Comparison of ENCODE assay signal across 8 cellular contexts in the genomic region with DNA sequence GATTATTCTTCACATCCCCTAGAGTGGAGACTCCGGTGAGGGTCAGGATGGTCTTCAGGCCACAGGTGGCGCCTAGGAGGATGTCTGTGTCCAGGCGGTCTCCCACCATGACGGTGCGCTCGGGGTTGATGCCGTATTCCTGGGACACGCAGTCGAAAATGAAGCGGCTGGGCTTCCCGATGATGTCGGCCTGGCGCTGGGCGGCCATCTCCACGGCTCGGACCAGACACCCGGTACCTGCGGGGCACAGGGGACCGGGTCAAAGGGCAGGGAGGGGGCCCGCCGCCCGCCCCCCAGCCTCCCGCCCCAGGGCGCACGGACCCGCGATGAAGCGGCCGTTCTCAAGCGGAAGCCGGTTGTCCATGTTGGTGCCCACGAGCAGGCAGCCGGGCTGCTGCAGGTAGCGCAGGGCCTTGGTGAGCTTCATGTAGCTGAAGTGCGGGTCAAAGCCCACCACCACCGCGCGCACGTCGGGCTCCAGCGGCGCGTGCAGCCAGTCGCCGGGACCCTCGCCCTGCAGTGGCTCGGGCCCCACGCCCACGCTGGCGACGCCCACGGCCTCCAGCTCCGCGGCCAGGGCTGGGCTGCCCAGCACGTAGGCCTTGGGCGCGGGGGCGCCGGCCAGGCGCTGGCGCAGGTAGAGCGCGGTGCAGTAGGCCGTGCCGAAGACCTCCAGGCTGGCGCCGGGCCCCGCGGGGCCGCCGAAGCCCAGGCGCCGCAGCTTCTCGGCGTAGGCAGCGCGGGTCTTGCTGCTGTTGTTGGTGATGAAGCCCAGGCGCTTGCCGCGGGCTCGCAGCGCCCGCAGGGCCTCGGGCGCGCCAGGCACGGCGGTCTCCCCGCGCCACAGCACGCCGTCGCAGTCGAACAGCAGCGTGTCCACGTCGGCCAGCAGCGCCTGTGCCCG. TPM values are rescaled to one million over a fixed set of nuclear protein-coding genes. Genes with fewer than 3 reads are reported as not detected.
DNase-seq lines count a peak whose midpoint lies in the region; ATAC-seq and TF ChIP-seq lines count a peak whose summit lies in the region.

No MANE protein-coding gene starts in this region.

- ATAC-seq in GM23338, result no peak

- H3K27ac Mint-ChIP-seq in GM23338, result peak overlapping the region; percentile 70; the same call in 1 of the 2 replicates

- H3K27me3 ChIP-seq in GM23338 (ENCODE audit: insufficient read depth) (no peaks in the 10 kb centered on the region), Peyer's patch (no peaks in the 10 kb centered on the region), trophoblast cell (ENCODE audit: insufficient read depth, low read length) (no peaks in the 10 kb centered on the region)

- peaks cover 23% of the 10 kb centered on the region for H3K36me3 Mint-ChIP-seq in GM23338 (ENCODE audit: low read depth)

- peak overlapping the region; percentile 54 for H3K4me3 ChIP-seq in GM23338
- peak overlapping the region; percentile 75 to 93 (median 82) for H3K4me3 ChIP-seq in Peyer's patch
- H3K4me3 ChIP-seq in trophoblast cell (ENCODE audit: low read depth, low read length), result peak overlapping the region; percentile 99

- H3K9me3 Mint-ChIP-seq in GM23338, result no peaks in the 10 kb centered on the region; the same call in 2 of the 3 replicates

- H3K4me2 ChIP-seq in GM23338 (peak overlapping the region; percentile 84), trophoblast cell (ENCODE audit: low read length) (peak overlapping the region; percentile 93)

- peaks cover 10% of the 10 kb centered on the region; the same call in 1 of the 2 replicates for H3K4me1 ChIP-seq in GM23338 (ENCODE audit: insufficient read depth)
- H3K4me1 ChIP-seq in Peyer's patch, result peaks cover 0 to 20% (median 3%) of the 10 kb centered on the region in 4 donors
- H3K4me1 ChIP-seq in trophoblast cell (ENCODE audit: control insufficient read depth in 1 of 2, insufficient read depth in 2 of 2, low read length in 2 of 2), result peaks cover 26 to 30% of the 10 kb centered on the region in 2 experiments

- in situ Hi-C loops in Caki2 (cut with HindIII; ENCODE audit: low pct_unique_long_range_greater_than_20kb, low sequenced_read_pairs), result no loop called here

- peaks cover 17% of the 10 kb centered on the region for H3K4me1 Mint-ChIP-seq in GM23338

- peaks cover 18% of the 10 kb centered on the region for H4K20me1 ChIP-seq in GM23338 (replicated peaks; ENCODE audit: insufficient read depth)

- peak overlapping the region; percentile 82 for H3K4me3 Mint-ChIP-seq in GM23338

- H2AFZ ChIP-seq in GM23338 (no peak overlapping the region), trophoblast cell (ENCODE audit: insufficient read depth, low read length, poor library complexity) (peak overlapping the region; percentile 33)

- TF ChIP-seq CTCF in GM23338 (conservative IDR thresholded peaks at IDR 0.05; ENCODE audit: low read depth in 2 of 2), result no peak
- TF ChIP-seq CTCF in Peyer's patch (IDR thresholded peaks at IDR 0.05), result no peak

- H3K23ac ChIP-seq in trophoblast cell (ENCODE audit: low read length), result no peak overlapping the region

- peak overlapping the region; percentile 88 for H3K4ac ChIP-seq in trophoblast cell (ENCODE audit: low read depth, low read length)

- peak overlapping the region; percentile 86 for H2BK120ac ChIP-seq in trophoblast cell (ENCODE audit: insufficient read depth, low read length, poor library complexity)

- H4K8ac ChIP-seq in trophoblast cell (ENCODE audit: low read depth, low read length), result peak overlapping the region; percentile 73

- H3K9ac ChIP-seq in trophoblast cell (ENCODE audit: low read length), result peak overlapping the region; percentile 96

- H3K27me3 Mint-ChIP-seq in GM23338 (ENCODE audit: insufficient read depth, low read depth, poor library complexity), result peaks cover 17% of the 10 kb centered on the region

- H3K9me3 ChIP-seq in Peyer's patch (no peaks in the 10 kb centered on the region), trophoblast cell (ENCODE audit: insufficient read depth, low read depth, low read length) (peaks cover 3% of the 10 kb centered on the region)

- peak overlapping the region; percentile 77 for H2AK5ac ChIP-seq in trophoblast cell (ENCODE audit: low read length)

- H3F3A ChIP-seq in GM23338 (replicated peaks; ENCODE audit: low read depth), result peaks cover 37% of the 10 kb centered on the region; the same call in 1 of the 2 replicates

- peak overlapping the region; percentile 93 for H3K14ac ChIP-seq in trophoblast cell (ENCODE audit: low read length)

- H2BK5ac ChIP-seq in trophoblast cell (ENCODE audit: low read depth, low read length, poor library complexity), result peak overlapping the region; percentile 70

- H3K27ac ChIP-seq in GM23338 (ENCODE audit: low read depth) (no peak overlapping the region), Peyer's patch (peak overlapping the region; percentile 83 to 87 (median 86)), epithelial cell of prostate (peak overlapping the region; percentile 82), trophoblast cell (ENCODE audit: low read depth, low read length) (peak overlapping the region; percentile 74)

- peak; percentile 51 for DNase-seq in Caki2 (ENCODE audit: low read depth)
- peak; percentile 40 for DNase-seq in GM23338 (ENCODE audit: low spot score)
- DNase-seq in Peyer's patch, result no peak
- no peak for DNase-seq in epithelial cell of prostate (ENCODE audit: low read depth, low spot score)
- DNase-seq in trophoblast cell, result no peak
- DNase-seq in hypothalamus (lab: John Stamatoyannopoulos, UW), result no peak
- no peak for DNase-seq in mucosa of gallbladder (ENCODE audit: low spot score)
- no peak for DNase-seq in dedifferentiated amniotic fluid mesenchymal stem cell (ENCODE audit: extremely low spot score)

- H3K9me2 ChIP-seq in GM23338 (ENCODE audit: insufficient read depth), result no peaks in the 10 kb centered on the region

- H4K91ac ChIP-seq in trophoblast cell (ENCODE audit: low read depth, low read length), result peak overlapping the region; percentile 86

- H3K36me3 ChIP-seq in GM23338 (ENCODE audit: insufficient read depth), result 0 out of 2 replicates have a peak, but pooled peaks cover 5% of the 10 kb centered on the region
- peaks cover 0 to 10% (median 0%) of the 10 kb centered on the region in 3 donors for H3K36me3 ChIP-seq in Peyer's patch
- H3K36me3 ChIP-seq in trophoblast cell (ENCODE audit: control insufficient read depth in 1 of 2, insufficient read depth in 2 of 2, low read length in 2 of 2), result peaks cover 25 to 26% of the 10 kb centered on the region in 2 experiments

- no peak overlapping the region for H2BK12ac ChIP-seq in trophoblast cell (ENCODE audit: low read length)

- H3K18ac ChIP-seq in trophoblast cell (ENCODE audit: low read length), result peak overlapping the region; percentile 93

- no CpG with 5 or more reads among the region's 99 CpGs for WGBS in trophoblast cell (ENCODE audit: extremely low coverage, insufficient coverage, insufficient read length)

- peak in 1 of 2 donors; percentile 38 for TF ChIP-seq POLR2A in Peyer's patch (IDR thresholded peaks at IDR 0.05)

- H4K12ac ChIP-seq in trophoblast cell (ENCODE audit: low read depth, low read length), result peak overlapping the region; percentile 45

- H3K79me1 ChIP-seq in trophoblast cell (ENCODE audit: low read length), result peaks cover 9% of the 10 kb centered on the region

- H3K79me2 ChIP-seq in GM23338 (replicated peaks; ENCODE audit: insufficient read depth) (peaks cover 19% of the 10 kb centered on the region), trophoblast cell (ENCODE audit: control insufficient read depth, insufficient read depth, low read length, poor library complexity) (peaks cover 10% of the 10 kb centered on the region)

TF ChIP-seq in GM23338, 12 proteins besides CTCF, POLR2A, EP300 and RAD21 (continues in another document):
- TF ChIP-seq POLR2AphosphoS5 (IDR thresholded peaks at IDR 0.05; ENCODE audit: low read depth), result no peak

RNA-seq across cellular contexts. Expression of gene PGP, which starts 0.6 kb away (rescaled TPM):
- 59.6 and 78.5 TPM in 2 replicates for total RNA-seq in Caki2 (2014; rRNA removed; shearing (Covaris generic); ENCODE audit: low replicate concordance)
- total RNA-seq in GM23338 (2014; rRNA removed; shearing (Covaris generic)), result 59.3 and 80.3 TPM in 2 replicates
- 44.4 and 52.1 TPM in 2 replicates for polyA plus RNA-seq in GM23338 (2016; fragmentation: Nextera tagmentation; extraction: Ambion mirVana)
- total RNA-seq in Peyer's patch, result 10 to 100 TPM; 21.7 to 25.6 (median 23.1) TPM
- 36.6 and 37.5 TPM in 2 replicates for polyA plus RNA-seq in trophoblast cell (2013)
- total RNA-seq in mucosa of gallbladder, result 19.7 TPM

RNA-seq across cellular contexts. Expression of gene BRICD5, which starts 3.4 kb away (rescaled TPM):
- total RNA-seq in Caki2 (2014; rRNA removed; shearing (Covaris generic); ENCODE audit: low replicate concordance), result 0.12 and 1.1 TPM in 2 replicates
- 3.8 and 5.3 TPM in 2 replicates for total RNA-seq in GM23338 (2014; rRNA removed; shearing (Covaris generic))
- 4.8 and 6.3 TPM in 2 replicates for polyA plus RNA-seq in GM23338 (2016; fragmentation: Nextera tagmentation; extraction: Ambion mirVana)
- total RNA-seq in Peyer's patch, result 10 to 100 TPM; 13.3 to 44.6 (median 19.8) TPM
- polyA plus RNA-seq in trophoblast cell (2013), result 4.1 and 5.5 TPM in 2 replicates
- total RNA-seq in mucosa of gallbladder, result 15.2 TPM

RNA-seq across cellular contexts. Expression of gene MLST8, which starts 8.8 kb away (rescaled TPM):
- 81.6 and 90.5 TPM in 2 replicates for total RNA-seq in Caki2 (2014; rRNA removed; shearing (Covaris generic); ENCODE audit: low replicate concordance)
- 98.1 and 138 TPM in 2 replicates for total RNA-seq in GM23338 (2014; rRNA removed; shearing (Covaris generic))
- polyA plus RNA-seq in GM23338 (2016; fragmentation: Nextera tagmentation; extraction: Ambion mirVana), result 55.3 and 58.8 TPM in 2 replicates
- 10 to 100 TPM; 45.7 to 95.7 (median 69.4) TPM for total RNA-seq in Peyer's patch
- polyA plus RNA-seq in trophoblast cell (2013), result 37.7 and 39.2 TPM in 2 replicates
- total RNA-seq in mucosa of gallbladder, result 31.2 TPM

RNA-seq across cellular contexts. Expression of gene E4F1, which starts 9.3 kb away (rescaled TPM):
- 45.6 and 67.7 TPM in 2 replicates for total RNA-seq in Caki2 (2014; rRNA removed; shearing (Covaris generic); ENCODE audit: low replicate concordance)
- 42.0 and 45.5 TPM in 2 replicates for total RNA-seq in GM23338 (2014; rRNA removed; shearing (Covaris generic))
- polyA plus RNA-seq in GM23338 (2016; fragmentation: Nextera tagmentation; extraction: Ambion mirVana), result 22.6 and 22.7 TPM in 2 replicates
- total RNA-seq in Peyer's patch (100 to 1,000 TPM in 1 of 4 donors, 10 to 100 TPM in 3; 35.6 to 124 (median 76.2) TPM), mucosa of gallbladder (33.3 TPM)
- 11.3 and 12.5 TPM in 2 replicates for polyA plus RNA-seq in trophoblast cell (2013)

RNA-seq across cellular contexts. Expression of gene CASKIN1, which starts 17.7 kb away (rescaled TPM):
- 0.03 TPM in 1 of 2 replicates, not detected in the other for total RNA-seq in Caki2 (2014; rRNA removed; shearing (Covaris generic); ENCODE audit: low replicate concordance)
- 2.4 and 6.2 TPM in 2 replicates for total RNA-seq in GM23338 (2014; rRNA removed; shearing (Covaris generic))
- 1.0 TPM in 2 replicates for polyA plus RNA-seq in GM23338 (2016; fragmentation: Nextera tagmentation; extraction: Ambion mirVana)
- total RNA-seq in Peyer's patch (not detected), mucosa of gallbladder (0.58 TPM)
- 0.44 and 0.67 TPM in 2 replicates for polyA plus RNA-seq in trophoblast cell (2013)

Comparison
In these comparisons a context has a peak if more than half of its experiments do, and no peak if none do; other contexts are left out.
1. DNase-seq: peak in Caki2 (single experiment) and GM23338 (single experiment); none in Peyer's patch (0 of 3), epithelial cell of prostate (single experiment), trophoblast cell (0 of 2), hypothalamus (0 of 51), mucosa of gallbladder (single experiment) and dedifferentiated amniotic fluid mesenchymal stem cell (single experiment).
2. Peak in every context shown above with its lines, with median percentiles within 50 percentile points of each other: H3K4me3 ChIP-seq.